8 cellular contexts compared by ENCODE assay signal in genomic region chr5:119070828-119071572, GRCh38. TPM values are rescaled to one million over a fixed set of nuclear protein-coding genes. Genes with fewer than 3 reads are reported as not detected.
DNase-seq lines count a peak whose midpoint lies in the region; ATAC-seq and TF ChIP-seq lines count a peak whose summit lies in the region.

DMXL1 (plus strand) TSS chr5:119071087; CDS start chr5:119071570, 483 bp downstream.

- H3K9ac ChIP-seq in DND-41 (ENCODE audit: low read depth, low read length) = peak within 1 kb of the TSS; percentile 87

- TF ChIP-seq CTCF in DND-41 (IDR thresholded peaks at IDR 0.05; ENCODE audit: borderline replicate concordance, extremely low read depth, low read length, poor library complexity, severe bottlenecking) (no peak), GM23338 (conservative IDR thresholded peaks at IDR 0.05; ENCODE audit: low read depth in 2 of 2) (no peak)

- H3K4me1 Mint-ChIP-seq in GM23338 = peaks cover 27% of the 10 kb centered on the region
- H3K4me1 Mint-ChIP-seq in naive B cell = peaks cover 29 to 43% (median 38%) of the 10 kb centered on the region in 3 donors
- H3K4me1 Mint-ChIP-seq in stimulated activated memory B cell treated with anti-CD40 and anti-IgM and Interleukin-4, amounts not matched to agents 10 μg/mL and 1 μg/mL and 100 μg/mL, for 72 hours = peaks cover 28% of the 10 kb centered on the region

- H3K27ac Mint-ChIP-seq in GM23338 (peak within 1 kb of the TSS; percentile 97), naive B cell (peak within 1 kb of the TSS; percentile 98 to 100 (median 100))
- H3K27ac Mint-ChIP-seq in stimulated activated memory B cell treated with anti-CD40 and anti-IgM and Interleukin-4, amounts not matched to agents 10 μg/mL and 1 μg/mL and 100 μg/mL, for 72 hours = peak within 1 kb of the TSS; percentile 99

- H3K79me2 ChIP-seq in DND-41 (ENCODE audit: insufficient read depth, low read length) (peaks cover 56% of the 10 kb centered on the region), GM23338 (replicated peaks; ENCODE audit: insufficient read depth) (peaks cover 53% of the 10 kb centered on the region)

- 0 out of 2 replicates have a peak, but pooled peaks cover 5% of the 10 kb centered on the region for H3F3A ChIP-seq in GM23338 (replicated peaks; ENCODE audit: low read depth)

- H3K4me3 ChIP-seq in DND-41 (ENCODE audit: low read depth in 1 of 2, low read length in 2 of 2) = peak within 1 kb of the TSS; percentile 59 to 96
- peak within 1 kb of the TSS; percentile 80 for H3K4me3 ChIP-seq in GM23338

- peak within 1 kb of the TSS; percentile 87 for H2AFZ ChIP-seq in DND-41 (ENCODE audit: low read depth, low read length)
- peak within 1 kb of the TSS; percentile 3; the same call in 1 of the 2 replicates for H2AFZ ChIP-seq in GM23338

- H3K4me1 ChIP-seq in DND-41 (ENCODE audit: insufficient read depth, low read length) = peaks cover 45% of the 10 kb centered on the region
- H3K4me1 ChIP-seq in GM23338 (ENCODE audit: insufficient read depth) = peaks cover 31% of the 10 kb centered on the region

- H3K27ac ChIP-seq in DND-41 (ENCODE audit: low read length) (peak within 1 kb of the TSS; percentile 83), GM23338 (ENCODE audit: low read depth) (peak within 1 kb of the TSS; percentile 88)

- ATAC-seq in DND-41 (ENCODE audit: insufficient read depth, low read depth) = peak; percentile 89
- ATAC-seq in GM23338 = peak; percentile 86
- peak; percentile 81 to 82 for ATAC-seq in naive B cell (ENCODE audit: low read depth in 2 of 2)
- peak; percentile 94 for ATAC-seq in stimulated activated memory B cell treated with anti-CD40 and anti-IgM and Interleukin-4, amounts not matched to agents 10 μg/mL and 1 μg/mL and 100 μg/mL, for 72 hours

- H3K9me3 Mint-ChIP-seq in GM23338 (no peaks in the 10 kb centered on the region; the same call in 2 of the 3 replicates), naive B cell (no peaks in the 10 kb centered on the region)
- H3K9me3 Mint-ChIP-seq in stimulated activated memory B cell treated with anti-CD40 and anti-IgM and Interleukin-4, amounts not matched to agents 10 μg/mL and 1 μg/mL and 100 μg/mL, for 72 hours = no peaks in the 10 kb centered on the region

- H3K36me3 ChIP-seq in DND-41 (ENCODE audit: insufficient read depth, low read length) (no peaks in the 10 kb centered on the region; the same call in 1 of the 2 replicates), GM23338 (ENCODE audit: insufficient read depth) (no peaks in the 10 kb centered on the region)

- H4K20me1 ChIP-seq in DND-41 (ENCODE audit: insufficient read depth, low read length) = no peaks in the 10 kb centered on the region
- no peaks in the 10 kb centered on the region for H4K20me1 ChIP-seq in GM23338 (replicated peaks; ENCODE audit: insufficient read depth)

- H3K27me3 ChIP-seq in DND-41 (ENCODE audit: insufficient read depth, low read length, poor library complexity) (no peaks in the 10 kb centered on the region), GM23338 (ENCODE audit: insufficient read depth) (no peaks in the 10 kb centered on the region)

- no peaks in the 10 kb centered on the region for H3K9me3 ChIP-seq in DND-41 (ENCODE audit: insufficient read depth, low read length, severe bottlenecking)

- peak within 1 kb of the TSS; percentile 71 for H3K4me2 ChIP-seq in DND-41 (ENCODE audit: insufficient read depth, low read length)
- peak within 1 kb of the TSS; percentile 92 for H3K4me2 ChIP-seq in GM23338

- H3K36me3 Mint-ChIP-seq in GM23338 (ENCODE audit: low read depth) (no peaks in the 10 kb centered on the region), naive B cell (no peaks in the 10 kb centered on the region)
- H3K36me3 Mint-ChIP-seq in stimulated activated memory B cell treated with anti-CD40 and anti-IgM and Interleukin-4, amounts not matched to agents 10 μg/mL and 1 μg/mL and 100 μg/mL, for 72 hours = peaks cover 15% of the 10 kb centered on the region

- H3K9me2 ChIP-seq in GM23338 (ENCODE audit: insufficient read depth) = no peaks in the 10 kb centered on the region

- peak; percentile 98 for DNase-seq in DND-41
- DNase-seq in GM23338 (ENCODE audit: low spot score) = peak; percentile 100
- peak; percentile 99 for DNase-seq in LHCN-M2 (ENCODE audit: low read depth)
- peak; percentile 100 for DNase-seq in RPMI8226
- peak; percentile 93 for DNase-seq in activated T-helper 1 cell treated with anti-CD3 and anti-CD28 coated beads, Interleukin-2, amount 50 U/mL, for 16 hours (ENCODE audit: low read depth in 1 of 2, low spot score in 1 of 2)
- peak; percentile 99 for DNase-seq in fibroblast of gingiva (ENCODE audit: low read depth)
- DNase-seq in naive B cell = peak; percentile 98

- H3K4me3 Mint-ChIP-seq in GM23338 (peak within 1 kb of the TSS; percentile 85), naive B cell (peak within 1 kb of the TSS; percentile 94 to 100 (median 99))
- H3K4me3 Mint-ChIP-seq in stimulated activated memory B cell treated with anti-CD40 and anti-IgM and Interleukin-4, amounts not matched to agents 10 μg/mL and 1 μg/mL and 100 μg/mL, for 72 hours = peak within 1 kb of the TSS; percentile 97

- H3K27me3 Mint-ChIP-seq in GM23338 (ENCODE audit: insufficient read depth, low read depth, poor library complexity) = peaks cover 6% of the 10 kb centered on the region
- H3K27me3 Mint-ChIP-seq in naive B cell = no peaks in the 10 kb centered on the region
- H3K27me3 Mint-ChIP-seq in stimulated activated memory B cell treated with anti-CD40 and anti-IgM and Interleukin-4, amounts not matched to agents 10 μg/mL and 1 μg/mL and 100 μg/mL, for 72 hours = no peaks in the 10 kb centered on the region

TF ChIP-seq in GM23338, 12 proteins besides CTCF, POLR2A, EP300 and RAD21 (continues in another document):
- no peak for TF ChIP-seq ZNF462 (CRISPR knock-in tag; IDR thresholded peaks at IDR 0.05)
- peak; percentile 48 for TF ChIP-seq CREB1 (CRISPR knock-in tag; IDR thresholded peaks at IDR 0.05; ENCODE audit: low read depth)

RNA-seq across cellular contexts. Expression of gene DMXL1, which starts in this region (rescaled TPM):
- total RNA-seq in GM23338 (2014; rRNA removed; shearing (Covaris generic)) = 40.5 and 41.7 TPM in 2 replicates
- polyA plus RNA-seq in GM23338 (2016; fragmentation: Nextera tagmentation; extraction: Ambion mirVana) = 28.3 and 28.4 TPM in 2 replicates
- 19.9 and 23.4 TPM in 2 replicates for total RNA-seq in LHCN-M2 (2014; rRNA removed)
- polyA plus RNA-seq in LHCN-M2 (2012) = 2.6 TPM
- 10 to 100 TPM; 52.7 to 78.5 (median 69.0) TPM for polyA plus RNA-seq in naive B cell (ENCODE audit: low read depth in 6 of 6)

Comparison
In these comparisons a context has a peak if more than half of its experiments do, and no peak if none do; other contexts are left out.
1. Peak in every context shown above with its lines: DNase-seq, ATAC-seq, H3K4me3 ChIP-seq and H3K27ac ChIP-seq.